Comparison of ENCODE assay signal across 17 cellular contexts in genomic region chr9:72022846-72023245, GRCh38. TPM values are rescaled to one million over a fixed set of nuclear protein-coding genes. Genes with fewer than 3 reads are reported as not detected.
A peak's percentile ranks its signal among the peaks of the same experiment; 100 is the strongest.
DNase-seq lines count a peak whose midpoint lies in the region; ATAC-seq and TF ChIP-seq lines count a peak whose summit lies in the region.
"Had no signal": no experiment of that assay in that cellular context is flagged by ENCODE, and none has a peak within 500 bp of the region (broad histone marks: within the 10 kb centered on the region; RNA-seq: fewer than 3 reads in every experiment).

No MANE protein-coding gene starts in this region.

- CTCF ChIA-PET in AG04450 (lab: Charles Lee), result interaction anchor here (2.8 to 6.4 kb wide), 4 partner anchors 11 to 737 kb away, joined by 21 to 193 read pairs (median 41); no protein-coding TSS in a partner anchor

- H3K36me3 ChIP-seq in WERI-Rb-1, result no peaks in the 10 kb centered on the region
- H3K36me3 ChIP-seq: BLaER1 had no signal

- POLR2A ChIA-PET in AG04450 (lab: Yijun Ruan, JAX), result interaction anchor here (1.3 kb wide), 1 partner anchor 112 kb away, joined by 4 read pairs; the partner anchor contains the start of genes ABHD17B and C9orf85

- no peaks in the 10 kb centered on the region for H3K9me3 ChIP-seq in AG04450 (ENCODE audit: control insufficient read depth, insufficient read depth, low read length)
- no peaks in the 10 kb centered on the region for H3K9me3 ChIP-seq in WERI-Rb-1 (ENCODE audit: severe bottlenecking)
- H3K9me3 ChIP-seq: BLaER1 had no signal

- H3K9me3 Mint-ChIP-seq in activated naive CD8-positive, alpha-beta T cell treated with anti-CD3 and anti-CD28 coated beads for 36 hours, result no peaks in the 10 kb centered on the region
- H3K9me3 Mint-ChIP-seq: brain; stimulated activated naive CD8-positive, alpha-beta T cell treated with anti-CD3 and anti-CD28 coated beads, Interleukin-15, Interleukin-2, amounts not matched to agents 100 ng/mL and 50 ng/mL, for 24 hours; T-cell had no signal

- H3K27me3 Mint-ChIP-seq in activated naive CD8-positive, alpha-beta T cell treated with anti-CD3 and anti-CD28 coated beads for 36 hours, result no peaks in the 10 kb centered on the region
- H3K27me3 Mint-ChIP-seq: brain had no signal

- intact Hi-C loops in left cardiac atrium (cut with DNase I), result loop anchor here in 1 of 2 donors (10.0 kb wide), 2 partner anchors 58 to 738 kb away; no protein-coding TSS in a partner anchor

- no peaks in the 10 kb centered on the region for H3K36me3 Mint-ChIP-seq in activated naive CD8-positive, alpha-beta T cell treated with anti-CD3 and anti-CD28 coated beads for 36 hours
- H3K36me3 Mint-ChIP-seq: brain, T-cell had no signal

- H3K4me3 ChIP-seq in AG04450 (ENCODE audit: low read depth, low read length) (no peak overlapping the region), WERI-Rb-1 (ENCODE audit: low read depth, low read length) (no peak overlapping the region)
- H3K4me3 ChIP-seq: BLaER1, GM12878 had no signal

- DNase-seq in AG04450 (ENCODE audit: low read depth, low spot score) (peak; percentile 47), HPDE6-E6E7 (ENCODE audit: extremely low spot score) (peak; percentile 59), WERI-Rb-1 (peak; percentile 70), hepatic stellate cell (ENCODE audit: low spot score) (peak; percentile 44), left cardiac atrium (no peak)
- DNase-seq in activated naive CD8-positive, alpha-beta T cell treated with anti-CD3 and anti-CD28 coated beads for 36 hours, result no peak
- DNase-seq: KBM-7, NCI-H446 treated with DMSO at 0.1 percent for 48 hours, T-cell had no signal

- H3K4me3 Mint-ChIP-seq in activated naive CD8-positive, alpha-beta T cell treated with anti-CD3 and anti-CD28 coated beads for 36 hours, result no peak overlapping the region
- H3K4me3 Mint-ChIP-seq: brain; stimulated activated naive CD8-positive, alpha-beta T cell treated with anti-CD3 and anti-CD28 coated beads, Interleukin-15, Interleukin-2, amounts not matched to agents 100 ng/mL and 50 ng/mL, for 24 hours; T-cell had no signal

- H3K27ac Mint-ChIP-seq in activated naive CD8-positive, alpha-beta T cell treated with anti-CD3 and anti-CD28 coated beads for 36 hours, result no peak overlapping the region
- H3K27ac Mint-ChIP-seq: brain; stimulated activated naive CD8-positive, alpha-beta T cell treated with anti-CD3 and anti-CD28 coated beads, Interleukin-15, Interleukin-2, amounts not matched to agents 100 ng/mL and 50 ng/mL, for 24 hours; T-cell had no signal

- ATAC-seq in GM19328 (IDR thresholded peaks at IDR 0.05; ENCODE audit: unreplicated experiment) (no peak), left cardiac atrium (no peak), HG02588 (IDR thresholded peaks at IDR 0.05; ENCODE audit: unreplicated experiment) (no peak)
- ATAC-seq: GM12878, T-cell had no signal

- H3K27ac ChIP-seq in AG04450 (ENCODE audit: low read depth, low read length) (no peak overlapping the region), WERI-Rb-1 (peak overlapping the region; percentile 55)
- H3K27ac ChIP-seq: BLaER1 had no signal

- no peak for TF ChIP-seq CTCF in AG04450 (IDR thresholded peaks at IDR 0.05; ENCODE audit: low read depth, low read length)
- no peak for TF ChIP-seq CTCF in WERI-Rb-1 (IDR thresholded peaks at IDR 0.05; ENCODE audit: low read depth, low read length)

- H3K4me1 Mint-ChIP-seq in activated naive CD8-positive, alpha-beta T cell treated with anti-CD3 and anti-CD28 coated beads for 36 hours, result peaks cover 2% of the 10 kb centered on the region

- H3K27me3 ChIP-seq in AG04450 (ENCODE audit: control insufficient read depth, insufficient read depth, low read length) (no peaks in the 10 kb centered on the region), WERI-Rb-1 (ENCODE audit: insufficient read depth, low read depth, severe bottlenecking) (no peaks in the 10 kb centered on the region)
- H3K27me3 ChIP-seq: BLaER1 had no signal

RNA-seq across cellular contexts. Expression of gene C9orf57, which starts 37.6 kb away (rescaled TPM):
- not detected in 2 replicates for polyA plus RNA-seq in AG04450 (2011; rRNA removed)
- not detected in 2 replicates for polyA minus RNA-seq in AG04450 (2011; rRNA and poly(A)+ RNA removed)
- total RNA-seq in activated naive CD8-positive, alpha-beta T cell treated with anti-CD3 and anti-CD28 coated beads for 36 hours, result not detected
- not detected for total RNA-seq in left cardiac atrium
- total RNA-seq: glomerular endothelial cell, GM12878, mononuclear cell, T-cell had no signal

Comparison
In these comparisons a context has a peak if more than half of its experiments do, and no peak if none do; other contexts are left out.
1. DNase-seq: peak in AG04450 (single experiment), HPDE6-E6E7 (single experiment), WERI-Rb-1 (single experiment) and hepatic stellate cell (single experiment); none in activated naive CD8-positive, alpha-beta T cell treated with anti-CD3 and anti-CD28 coated beads for 36 hours (single experiment) and left cardiac atrium (single experiment).